In the genomic region with DNA sequence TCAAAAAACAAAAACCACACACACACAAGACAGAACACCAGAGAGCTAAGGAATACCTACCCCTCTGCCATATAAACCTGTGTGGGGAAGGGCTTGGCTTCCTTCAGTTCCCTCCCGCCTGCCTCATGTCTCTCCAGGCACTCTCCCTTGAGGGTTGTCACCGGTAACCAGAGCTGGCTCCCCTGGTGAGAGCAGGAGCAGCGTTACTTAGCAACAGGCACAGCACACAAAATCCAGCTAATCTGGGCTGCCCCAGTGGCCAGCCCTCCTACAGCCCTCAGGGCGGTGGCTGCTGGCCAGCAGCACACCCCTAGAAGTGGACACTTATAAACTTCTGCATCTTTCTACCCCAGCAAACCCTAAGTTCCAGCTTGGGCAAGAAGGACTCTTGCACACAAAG, we compare ENCODE assay signal across 1 cellular context.
TF ChIP-seq lines count a peak whose summit lies in the region.

No MANE protein-coding gene starts in this region.

TF ChIP-seq in SK-N-SH treated with all-trans-retinoic acid at 6 μM for 48 hours, 23 proteins besides CTCF, POLR2A, EP300 and RAD21 (continued from another document):
- TF ChIP-seq ZFP30 (CRISPR knock-in tag; IDR thresholded peaks at IDR 0.05) (no peak), RARB (CRISPR knock-in tag; IDR thresholded peaks at IDR 0.05) (no peak)
TF ChIP-seq in SK-N-SH treated with all-trans-retinoic acid at 6 μM for 48 hours: peak in this region for 0.
